In genomic region chr15:74468341-74469032, GRCh38 we compare ENCODE assay signal across 12 cellular contexts. TPM values are rescaled to one million over a fixed set of nuclear protein-coding genes. Genes with fewer than 3 reads are reported as not detected.
DNase-seq lines count a peak whose midpoint lies in the region; ATAC-seq and TF ChIP-seq lines count a peak whose summit lies in the region.
"Had no signal": no experiment of that assay in that cellular context is flagged by ENCODE, and none has a peak within 500 bp of the region (broad histone marks: within the 10 kb centered on the region; RNA-seq: fewer than 3 reads in every experiment).

No MANE protein-coding gene starts in this region.

- peaks cover 39% of the 10 kb centered on the region for H3K36me3 Mint-ChIP-seq in brain

- no peak for ATAC-seq in GM18873 (IDR thresholded peaks at IDR 0.05; ENCODE audit: low FRiP score, unreplicated experiment)
- ATAC-seq: A549 had no signal

- peak; percentile 12 for DNase-seq in activated CD8-positive, alpha-beta memory T cell treated with anti-CD3 and anti-CD28 coated beads, Interleukin-2, amount 50 U/mL, for 48 hours
- DNase-seq in activated CD8-positive, alpha-beta memory T cell treated with anti-CD3 and anti-CD28 coated beads, Interleukin-2, amount 50 U/mL, for 4 hours, result no peak
- DNase-seq in foreskin melanocyte (peak; percentile 38), SIG-M5 treated with dmso at 0.1 percent for 504 hours (lab: John Stamatoyannopoulos, UW; ENCODE audit: unreplicated experiment) (no peak), occipital lobe (lab: John Stamatoyannopoulos, UW) (no peak)
- DNase-seq: AML-193; Caco-2; CD4-positive, alpha-beta T cell; GM23248 had no signal

- H3K27ac Mint-ChIP-seq in brain, result peak overlapping the region; percentile 25 to 81 (median 63)
- H3K27ac Mint-ChIP-seq: CD4-positive, alpha-beta T cell had no signal

- TF ChIP-seq CTCF in brain (conservative IDR thresholded peaks at IDR 0.05), result no peak

- H3K4me1 Mint-ChIP-seq in brain, result peaks cover 11% of the 10 kb centered on the region

- H3K9me3 Mint-ChIP-seq in brain, result peaks cover 0 to 3% (median 2%) of the 10 kb centered on the region in 5 experiments
- H3K9me3 Mint-ChIP-seq: CD4-positive, alpha-beta T cell had no signal

- no peaks in the 10 kb centered on the region for H3K27me3 Mint-ChIP-seq in brain
- H3K27me3 Mint-ChIP-seq: CD4-positive, alpha-beta T cell had no signal

- peak overlapping the region in 2 of 5 experiments; percentile 51 to 63 for H3K4me3 Mint-ChIP-seq in brain
- H3K4me3 Mint-ChIP-seq: CD4-positive, alpha-beta T cell had no signal

RNA-seq across cellular contexts. Expression of gene UBL7, which starts 7.5 kb away (rescaled TPM):
- polyA plus RNA-seq in brain (ENCODE audit: insufficient read depth, low read depth, low replicate concordance), result 156 TPM
- total RNA-seq in occipital lobe, result 31.2 TPM

RNA-seq across cellular contexts. Expression of gene SEMA7A, which starts 34.7 kb away (rescaled TPM):
- 22.2 TPM for polyA plus RNA-seq in brain (ENCODE audit: insufficient read depth, low read depth, low replicate concordance)
- 51.5 TPM for total RNA-seq in occipital lobe

Comparison
In these comparisons a context has a peak if more than half of its experiments do, and no peak if none do; other contexts are left out.
1. DNase-seq: peak in activated CD8-positive, alpha-beta memory T cell treated with anti-CD3 and anti-CD28 coated beads, Interleukin-2, amount 50 U/mL, for 48 hours (single experiment) and foreskin melanocyte (single experiment); none in activated CD8-positive, alpha-beta memory T cell treated with anti-CD3 and anti-CD28 coated beads, Interleukin-2, amount 50 U/mL, for 4 hours (single experiment), SIG-M5 treated with dmso at 0.1 percent for 504 hours (single experiment) and occipital lobe (single experiment).